Comparison of ENCODE assay signal across 31 cellular contexts in the genomic region with DNA sequence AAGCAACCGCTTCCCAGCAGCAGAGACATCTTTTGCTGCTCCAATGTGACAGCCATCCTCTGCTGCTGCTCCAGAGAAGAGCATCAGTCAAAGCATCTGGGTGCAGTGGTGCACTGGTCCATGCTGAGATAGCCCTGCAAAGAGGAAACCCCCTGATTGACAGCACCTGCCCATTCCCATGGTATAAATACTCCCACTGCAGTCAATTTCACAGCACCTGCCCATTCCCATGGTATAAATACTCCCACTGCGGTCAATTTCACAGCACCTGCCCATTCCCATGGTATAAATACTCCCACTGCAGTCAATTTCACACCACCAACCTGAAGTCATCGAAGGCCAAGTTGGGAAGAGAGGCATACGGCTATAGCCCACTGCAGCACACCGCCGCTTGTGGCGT.
"Had no signal": no experiment of that assay in that cellular context is flagged by ENCODE, and none has a peak within 500 bp of the region (broad histone marks: within the 10 kb centered on the region; RNA-seq: fewer than 3 reads in every experiment).

No MANE protein-coding gene starts in this region.

- H3K27ac ChIP-seq: neural progenitor cell, neutrophil, ovary, parathyroid adenoma, psoas muscle, right lobe of liver, sigmoid colon, suprapubic skin, testis, tibial artery, transverse colon, upper lobe of right lung, uterus had no signal

- H3K27me3 ChIP-seq: neural progenitor cell, ovary, right lobe of liver, testis, upper lobe of right lung, uterus had no signal

- H3K4me1 Mint-ChIP-seq: naive thymus-derived CD4-positive, alpha-beta T cell; natural killer cell; nephron; neural progenitor cell; stimulated activated effector memory CD8-positive, alpha-beta T cell treated with anti-CD3 and anti-CD28 coated beads, Interleukin-12 subunit alpha, Interleukin-12 subunit beta, amount 100 ng/mL, for 72 hours; stimulated activated naive CD8-positive, alpha-beta T cell treated with anti-CD3 and anti-CD28 coated beads, Interleukin-15, amount 100 ng/mL, for 72 hours had no signal

- H3K4me1 ChIP-seq: neural progenitor cell, parathyroid adenoma, psoas muscle, right lobe of liver, sigmoid colon, suprapubic skin, testis, tibial artery, transverse colon, upper lobe of right lung, uterus had no signal

- H3K36me3 ChIP-seq: neural progenitor cell, neutrophil, ovary, right lobe of liver, sigmoid colon, suprapubic skin, tibial artery, transverse colon, upper lobe of right lung, uterus had no signal

- H3K4me2 ChIP-seq: neural progenitor cell had no signal

- H3K4me3 ChIP-seq: neural progenitor cell, ovary, psoas muscle, right lobe of liver, sigmoid colon, suprapubic skin, testis, tibial artery, transverse colon, upper lobe of right lung, uterus had no signal

- H3K9me3 Mint-ChIP-seq: naive thymus-derived CD4-positive, alpha-beta T cell; natural killer cell; nephron; neural progenitor cell; stimulated activated effector memory CD8-positive, alpha-beta T cell treated with anti-CD3 and anti-CD28 coated beads, Interleukin-12 subunit alpha, Interleukin-12 subunit beta, amount 100 ng/mL, for 72 hours; stimulated activated naive CD8-positive, alpha-beta T cell treated with anti-CD3 and anti-CD28 coated beads, Interleukin-15, amount 100 ng/mL, for 72 hours; type B pancreatic cell had no signal

- H3K9ac ChIP-seq: neural progenitor cell, parathyroid adenoma had no signal

- H2AFZ ChIP-seq: neural progenitor cell, parathyroid adenoma had no signal

- H3K4me3 Mint-ChIP-seq: naive thymus-derived CD4-positive, alpha-beta T cell; natural killer cell; nephron; neural progenitor cell; stimulated activated effector memory CD8-positive, alpha-beta T cell treated with anti-CD3 and anti-CD28 coated beads, Interleukin-12 subunit alpha, Interleukin-12 subunit beta, amount 100 ng/mL, for 72 hours; stimulated activated naive CD8-positive, alpha-beta T cell treated with anti-CD3 and anti-CD28 coated beads, Interleukin-15, amount 100 ng/mL, for 72 hours; type B pancreatic cell had no signal

- H3K27ac Mint-ChIP-seq: naive thymus-derived CD4-positive, alpha-beta T cell; natural killer cell; nephron; neural progenitor cell; progenitor cell of endocrine pancreas; stimulated activated effector memory CD8-positive, alpha-beta T cell treated with anti-CD3 and anti-CD28 coated beads, Interleukin-12 subunit alpha, Interleukin-12 subunit beta, amount 100 ng/mL, for 72 hours; type B pancreatic cell had no signal

- H3K36me3 Mint-ChIP-seq: natural killer cell; neural progenitor cell; stimulated activated effector memory CD8-positive, alpha-beta T cell treated with anti-CD3 and anti-CD28 coated beads, Interleukin-12 subunit alpha, Interleukin-12 subunit beta, amount 100 ng/mL, for 72 hours; type B pancreatic cell had no signal

- ATAC-seq: naive thymus-derived CD4-positive, alpha-beta T cell; natural killer cell; psoas muscle; right cardiac atrium; right lobe of liver; stimulated activated effector memory CD8-positive, alpha-beta T cell treated with anti-CD3 and anti-CD28 coated beads, Interleukin-12 subunit alpha, Interleukin-12 subunit beta, amount 100 ng/mL, for 72 hours; stimulated activated naive CD8-positive, alpha-beta T cell treated with anti-CD3 and anti-CD28 coated beads, Interleukin-15, amount 100 ng/mL, for 72 hours; stimulated activated naive CD8-positive, alpha-beta T cell treated with anti-CD3 and anti-CD28 coated beads, Interleukin-15, Interleukin-2, amounts not matched to agents 100 U/mL and 50 U/mL, for 24 hours; upper lobe of right lung had no signal

- H3K9me3 ChIP-seq: neutrophil, ovary, psoas muscle, right lobe of liver, sigmoid colon, suprapubic skin, testis, tibial artery, transverse colon, upper lobe of right lung, uterus had no signal

- DNase-seq: naive thymus-derived CD4-positive, alpha-beta T cell; natural killer cell; nucleus accumbens; ovary; posterior cingulate gyrus; psoas muscle; right cardiac atrium; right lobe of liver; sigmoid colon; small intestine; stimulated activated CD4-positive, alpha-beta T cell treated with anti-CD3 and anti-CD28 coated beads, Interleukin-15, amount 100 ng/mL, for 24 hours; stimulated activated CD4-positive, alpha-beta T cell treated with anti-CD3 and anti-CD28 coated beads, Interleukin-2, amount 100 ng/mL, for 24 hours; stimulated activated CD4-positive, alpha-beta T cell treated with anti-CD3 and anti-CD28 coated beads, Interleukin-2, amount 100 ng/mL, for 48 hours; stimulated activated CD4-positive, alpha-beta T cell treated with anti-CD3 and anti-CD28 coated beads, Interleukin-4, amount 100 ng/mL, for 24 hours; stimulated activated naive CD4-positive, alpha-beta T cell; stimulated activated naive CD8-positive, alpha-beta T cell treated with anti-CD3 and anti-CD28 coated beads, Interleukin-15, amount 100 ng/mL, for 72 hours; stimulated activated naive CD8-positive, alpha-beta T cell treated with anti-CD3 and anti-CD28 coated beads, Interleukin-15, Interleukin-2, amounts not matched to agents 100 U/mL and 50 U/mL, for 24 hours; substantia nigra; testis; tibial artery; transverse colon; upper lobe of right lung; uterus had no signal
